Comparison of ENCODE assay signal across 1 cellular context in the genomic region with DNA sequence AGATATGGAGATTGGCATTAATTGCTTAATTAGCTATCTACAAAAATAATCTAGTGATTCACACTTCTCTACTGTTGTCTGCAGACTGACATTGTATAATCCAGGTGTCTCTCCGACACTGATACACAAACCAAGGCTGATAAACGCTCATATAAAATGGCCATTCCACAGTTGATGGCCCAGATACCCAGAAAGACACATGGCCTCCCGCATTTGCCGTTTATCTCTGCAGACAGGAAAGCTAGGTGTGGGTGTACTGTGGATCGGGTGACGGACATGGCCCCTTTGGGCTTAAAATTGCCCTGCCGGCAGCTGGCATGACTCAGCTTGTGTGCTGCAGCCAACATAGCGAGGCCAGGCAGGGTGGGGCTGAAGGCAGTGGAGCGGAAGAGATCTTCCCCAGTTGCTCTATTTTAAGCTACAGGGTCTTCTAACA.
A peak's percentile ranks its signal among the peaks of the same experiment; 100 is the strongest.
TF ChIP-seq lines count a peak whose summit lies in the region.

No MANE protein-coding gene starts in this region.

TF ChIP-seq in HEK293, 187 proteins besides CTCF, POLR2A, EP300 and RAD21 (continued from another document and continues in another):
- TF ChIP-seq ZNF670 (tag by site-specific recombination; IDR thresholded peaks at IDR 0.05; ENCODE audit: low read depth) (no peak), ZNF423 (tag by site-specific recombination; IDR thresholded peaks at IDR 0.05) (no peak), KLF1 (tag by site-specific recombination; IDR thresholded peaks at IDR 0.05) (peak; percentile 75), ZBTB1 (tag by site-specific recombination; IDR thresholded peaks at IDR 0.05) (no peak), ZBTB21 (tag by site-specific recombination; IDR thresholded peaks at IDR 0.05) (no peak), ZNF19 (tag by site-specific recombination; IDR thresholded peaks at IDR 0.05; ENCODE audit: low read depth) (no peak), GLI4 (tag by site-specific recombination; IDR thresholded peaks at IDR 0.05) (no peak), ZNF544 (tag by site-specific recombination; IDR thresholded peaks at IDR 0.05) (no peak), ZFP37 (tag by site-specific recombination; IDR thresholded peaks at IDR 0.05) (0 out of 2 replicates have a peak, but pooled peaks have one; percentile 69), ZNF341 (tag by site-specific recombination; IDR thresholded peaks at IDR 0.05; ENCODE audit: low read depth) (no peak), ZNF112 (tag by site-specific recombination; IDR thresholded peaks at IDR 0.05) (no peak), ZNF16 (tag by site-specific recombination; IDR thresholded peaks at IDR 0.05; ENCODE audit: low read depth) (no peak), MZF1 (tag by site-specific recombination; IDR thresholded peaks at IDR 0.05; ENCODE audit: borderline replicate concordance) (no peak), ZBTB20 (tag by site-specific recombination; IDR thresholded peaks at IDR 0.05) (no peak), KLF16 (tag by site-specific recombination; IDR thresholded peaks at IDR 0.05) (peak; percentile 51; the same call in 1 of the 2 replicates), ZNF658 (tag by site-specific recombination; IDR thresholded peaks at IDR 0.05) (no peak), ZNF654 (tag by site-specific recombination; IDR thresholded peaks at IDR 0.05; ENCODE audit: low read depth) (no peak), YY2 (tag by site-specific recombination; IDR thresholded peaks at IDR 0.05) (peak; percentile 33; the same call in 1 of the 2 replicates), TCF7L2 (IDR thresholded peaks at IDR 0.05; ENCODE audit: borderline replicate concordance, low read depth, low read length) (no peak), ZNF335 (tag by site-specific recombination; conservative IDR thresholded peaks at IDR 0.05) (no peak), ZNF175 (tag by site-specific recombination; IDR thresholded peaks at IDR 0.05) (no peak), ZBTB48 (tag by site-specific recombination; IDR thresholded peaks at IDR 0.05) (no peak), ZNF404 (tag by site-specific recombination; IDR thresholded peaks at IDR 0.05) (no peak), ZNF623 (tag by site-specific recombination; IDR thresholded peaks at IDR 0.05) (no peak), ZNF350 (tag by site-specific recombination; IDR thresholded peaks at IDR 0.05) (no peak), OVOL3 (tag by site-specific recombination; IDR thresholded peaks at IDR 0.05) (no peak), ZNF426 (tag by site-specific recombination; IDR thresholded peaks at IDR 0.05) (no peak), ZBTB8A (tag by site-specific recombination; IDR thresholded peaks at IDR 0.05) (peak; percentile 94), ZNF558 (tag by site-specific recombination; IDR thresholded peaks at IDR 0.05) (no peak), ZSCAN23 (tag by site-specific recombination; IDR thresholded peaks at IDR 0.05) (no peak), ZNF692 (tag by site-specific recombination; IDR thresholded peaks at IDR 0.05) (peak; percentile 93), KLF10 (tag by site-specific recombination; IDR thresholded peaks at IDR 0.05) (peak; percentile 30; the same call in 1 of the 2 replicates), ZEB2 (tag by site-specific recombination; IDR thresholded peaks at IDR 0.05) (peak; percentile 82), ZNF24 (tag by site-specific recombination; IDR thresholded peaks at IDR 0.05) (no peak), HOXD13 (CRISPR knock-in tag; IDR thresholded peaks at IDR 0.05; ENCODE audit: borderline replicate concordance) (no peak), ZFP41 (tag by site-specific recombination; IDR thresholded peaks at IDR 0.05; ENCODE audit: borderline replicate concordance) (no peak), ZNF677 (tag by site-specific recombination; IDR thresholded peaks at IDR 0.05) (no peak), FEZF1 (tag by site-specific recombination; IDR thresholded peaks at IDR 0.05) (peak; percentile 64), ZNF214 (tag by site-specific recombination; IDR thresholded peaks at IDR 0.05; ENCODE audit: borderline replicate concordance) (no peak), ZNF785 (tag by site-specific recombination; IDR thresholded peaks at IDR 0.05) (no peak), ZNF324 (tag by site-specific recombination; IDR thresholded peaks at IDR 0.05) (no peak), GLIS2 (tag by site-specific recombination; IDR thresholded peaks at IDR 0.05) (peak; percentile 82), ZNF133 (tag by site-specific recombination; IDR thresholded peaks at IDR 0.05) (no peak)
- TF ChIP-seq, protein P1, sequence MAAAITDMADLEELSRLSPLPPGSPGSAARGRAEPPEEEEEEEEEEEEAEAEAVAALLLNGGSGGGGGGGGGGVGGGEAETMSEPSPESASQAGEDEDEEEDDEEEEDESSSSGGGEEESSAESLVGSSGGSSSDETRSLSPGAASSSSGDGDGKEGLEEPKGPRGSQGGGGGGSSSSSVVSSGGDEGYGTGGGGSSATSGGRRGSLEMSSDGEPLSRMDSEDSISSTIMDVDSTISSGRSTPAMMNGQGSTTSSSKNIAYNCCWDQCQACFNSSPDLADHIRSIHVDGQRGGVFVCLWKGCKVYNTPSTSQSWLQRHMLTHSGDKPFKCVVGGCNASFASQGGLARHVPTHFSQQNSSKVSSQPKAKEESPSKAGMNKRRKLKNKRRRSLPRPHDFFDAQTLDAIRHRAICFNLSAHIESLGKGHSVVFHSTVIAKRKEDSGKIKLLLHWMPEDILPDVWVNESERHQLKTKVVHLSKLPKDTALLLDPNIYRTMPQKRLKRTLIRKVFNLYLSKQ (tag by site-specific recombination; IDR thresholded peaks at IDR 0.05; ENCODE audit: borderline replicate concordance): no peak
- TF ChIP-seq, protein P2, sequence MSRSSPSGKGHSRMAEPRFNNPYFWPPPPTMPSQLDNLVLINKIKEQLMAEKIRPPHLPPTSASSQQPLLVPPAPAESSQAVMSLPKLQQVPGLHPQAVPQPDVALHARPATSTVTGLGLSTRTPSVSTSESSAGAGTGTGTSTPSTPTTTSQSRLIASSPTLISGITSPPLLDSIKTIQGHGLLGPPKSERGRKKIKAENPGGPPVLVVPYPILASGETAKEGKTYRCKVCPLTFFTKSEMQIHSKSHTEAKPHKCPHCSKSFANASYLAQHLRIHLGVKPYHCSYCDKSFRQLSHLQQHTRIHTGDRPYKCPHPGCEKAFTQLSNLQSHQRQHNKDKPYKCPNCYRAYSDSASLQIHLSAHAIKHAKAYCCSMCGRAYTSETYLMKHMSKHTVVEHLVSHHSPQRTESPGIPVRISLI (tag by site-specific recombination; IDR thresholded peaks at IDR 0.05): no peak
- TF ChIP-seq, protein P3, sequence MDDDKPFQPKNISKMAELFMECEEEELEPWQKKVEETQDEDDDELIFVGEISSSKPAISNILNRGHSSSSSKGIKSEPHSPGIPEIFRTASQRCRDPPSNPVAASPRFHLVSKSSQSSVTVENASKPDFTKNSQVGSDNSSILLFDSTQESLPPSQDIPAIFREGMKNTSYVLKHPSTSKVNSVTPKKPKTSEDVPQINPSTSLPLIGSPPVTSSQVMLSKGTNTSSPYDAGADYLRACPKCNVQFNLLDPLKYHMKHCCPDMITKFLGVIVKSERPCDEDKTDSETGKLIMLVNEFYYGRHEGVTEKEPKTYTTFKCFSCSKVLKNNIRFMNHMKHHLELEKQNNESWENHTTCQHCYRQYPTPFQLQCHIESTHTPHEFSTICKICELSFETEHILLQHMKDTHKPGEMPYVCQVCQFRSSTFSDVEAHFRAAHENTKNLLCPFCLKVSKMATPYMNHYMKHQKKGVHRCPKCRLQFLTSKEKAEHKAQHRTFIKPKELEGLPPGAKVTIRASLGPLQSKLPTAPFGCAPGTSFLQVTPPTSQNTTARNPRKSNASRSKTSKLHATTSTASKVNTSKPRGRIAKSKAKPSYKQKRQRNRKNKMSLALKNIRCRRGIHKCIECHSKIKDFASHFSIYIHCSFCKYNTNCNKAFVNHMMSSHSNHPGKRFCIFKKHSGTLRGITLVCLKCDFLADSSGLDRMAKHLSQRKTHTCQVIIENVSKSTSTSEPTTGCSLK (tag by site-specific recombination; IDR thresholded peaks at IDR 0.05): no peak
- TF ChIP-seq, protein P4, sequence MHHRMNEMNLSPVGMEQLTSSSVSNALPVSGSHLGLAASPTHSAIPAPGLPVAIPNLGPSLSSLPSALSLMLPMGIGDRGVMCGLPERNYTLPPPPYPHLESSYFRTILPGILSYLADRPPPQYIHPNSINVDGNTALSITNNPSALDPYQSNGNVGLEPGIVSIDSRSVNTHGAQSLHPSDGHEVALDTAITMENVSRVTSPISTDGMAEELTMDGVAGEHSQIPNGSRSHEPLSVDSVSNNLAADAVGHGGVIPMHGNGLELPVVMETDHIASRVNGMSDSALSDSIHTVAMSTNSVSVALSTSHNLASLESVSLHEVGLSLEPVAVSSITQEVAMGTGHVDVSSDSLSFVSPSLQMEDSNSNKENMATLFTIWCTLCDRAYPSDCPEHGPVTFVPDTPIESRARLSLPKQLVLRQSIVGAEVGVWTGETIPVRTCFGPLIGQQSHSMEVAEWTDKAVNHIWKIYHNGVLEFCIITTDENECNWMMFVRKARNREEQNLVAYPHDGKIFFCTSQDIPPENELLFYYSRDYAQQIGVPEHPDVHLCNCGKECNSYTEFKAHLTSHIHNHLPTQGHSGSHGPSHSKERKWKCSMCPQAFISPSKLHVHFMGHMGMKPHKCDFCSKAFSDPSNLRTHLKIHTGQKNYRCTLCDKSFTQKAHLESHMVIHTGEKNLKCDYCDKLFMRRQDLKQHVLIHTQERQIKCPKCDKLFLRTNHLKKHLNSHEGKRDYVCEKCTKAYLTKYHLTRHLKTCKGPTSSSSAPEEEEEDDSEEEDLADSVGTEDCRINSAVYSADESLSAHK (tag by site-specific recombination; IDR thresholded peaks at IDR 0.05): no peak
- TF ChIP-seq, protein P5, sequence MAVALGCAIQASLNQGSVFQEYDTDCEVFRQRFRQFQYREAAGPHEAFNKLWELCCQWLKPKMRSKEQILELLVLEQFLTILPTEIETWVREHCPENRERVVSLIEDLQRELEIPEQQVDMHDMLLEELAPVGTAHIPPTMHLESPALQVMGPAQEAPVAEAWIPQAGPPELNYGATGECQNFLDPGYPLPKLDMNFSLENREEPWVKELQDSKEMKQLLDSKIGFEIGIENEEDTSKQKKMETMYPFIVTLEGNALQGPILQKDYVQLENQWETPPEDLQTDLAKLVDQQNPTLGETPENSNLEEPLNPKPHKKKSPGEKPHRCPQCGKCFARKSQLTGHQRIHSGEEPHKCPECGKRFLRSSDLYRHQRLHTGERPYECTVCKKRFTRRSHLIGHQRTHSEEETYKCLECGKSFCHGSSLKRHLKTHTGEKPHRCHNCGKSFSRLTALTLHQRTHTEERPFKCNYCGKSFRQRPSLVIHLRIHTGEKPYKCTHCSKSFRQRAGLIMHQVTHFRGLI (tag by site-specific recombination; IDR thresholded peaks at IDR 0.05): no peak
- TF ChIP-seq, protein P6, sequence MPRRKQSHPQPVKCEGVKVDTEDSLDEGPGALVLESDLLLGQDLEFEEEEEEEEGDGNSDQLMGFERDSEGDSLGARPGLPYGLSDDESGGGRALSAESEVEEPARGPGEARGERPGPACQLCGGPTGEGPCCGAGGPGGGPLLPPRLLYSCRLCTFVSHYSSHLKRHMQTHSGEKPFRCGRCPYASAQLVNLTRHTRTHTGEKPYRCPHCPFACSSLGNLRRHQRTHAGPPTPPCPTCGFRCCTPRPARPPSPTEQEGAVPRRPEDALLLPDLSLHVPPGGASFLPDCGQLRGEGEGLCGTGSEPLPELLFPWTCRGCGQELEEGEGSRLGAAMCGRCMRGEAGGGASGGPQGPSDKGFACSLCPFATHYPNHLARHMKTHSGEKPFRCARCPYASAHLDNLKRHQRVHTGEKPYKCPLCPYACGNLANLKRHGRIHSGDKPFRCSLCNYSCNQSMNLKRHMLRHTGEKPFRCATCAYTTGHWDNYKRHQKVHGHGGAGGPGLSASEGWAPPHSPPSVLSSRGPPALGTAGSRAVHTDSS (tag by site-specific recombination; IDR thresholded peaks at IDR 0.05): no peak
- TF ChIP-seq, protein P7, sequence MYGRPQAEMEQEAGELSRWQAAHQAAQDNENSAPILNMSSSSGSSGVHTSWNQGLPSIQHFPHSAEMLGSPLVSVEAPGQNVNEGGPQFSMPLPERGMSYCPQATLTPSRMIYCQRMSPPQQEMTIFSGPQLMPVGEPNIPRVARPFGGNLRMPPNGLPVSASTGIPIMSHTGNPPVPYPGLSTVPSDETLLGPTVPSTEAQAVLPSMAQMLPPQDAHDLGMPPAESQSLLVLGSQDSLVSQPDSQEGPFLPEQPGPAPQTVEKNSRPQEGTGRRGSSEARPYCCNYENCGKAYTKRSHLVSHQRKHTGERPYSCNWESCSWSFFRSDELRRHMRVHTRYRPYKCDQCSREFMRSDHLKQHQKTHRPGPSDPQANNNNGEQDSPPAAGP (tag by site-specific recombination; IDR thresholded peaks at IDR 0.05): 0 out of 2 replicates have a peak, but pooled peaks have one; percentile 46
- TF ChIP-seq, protein P8, sequence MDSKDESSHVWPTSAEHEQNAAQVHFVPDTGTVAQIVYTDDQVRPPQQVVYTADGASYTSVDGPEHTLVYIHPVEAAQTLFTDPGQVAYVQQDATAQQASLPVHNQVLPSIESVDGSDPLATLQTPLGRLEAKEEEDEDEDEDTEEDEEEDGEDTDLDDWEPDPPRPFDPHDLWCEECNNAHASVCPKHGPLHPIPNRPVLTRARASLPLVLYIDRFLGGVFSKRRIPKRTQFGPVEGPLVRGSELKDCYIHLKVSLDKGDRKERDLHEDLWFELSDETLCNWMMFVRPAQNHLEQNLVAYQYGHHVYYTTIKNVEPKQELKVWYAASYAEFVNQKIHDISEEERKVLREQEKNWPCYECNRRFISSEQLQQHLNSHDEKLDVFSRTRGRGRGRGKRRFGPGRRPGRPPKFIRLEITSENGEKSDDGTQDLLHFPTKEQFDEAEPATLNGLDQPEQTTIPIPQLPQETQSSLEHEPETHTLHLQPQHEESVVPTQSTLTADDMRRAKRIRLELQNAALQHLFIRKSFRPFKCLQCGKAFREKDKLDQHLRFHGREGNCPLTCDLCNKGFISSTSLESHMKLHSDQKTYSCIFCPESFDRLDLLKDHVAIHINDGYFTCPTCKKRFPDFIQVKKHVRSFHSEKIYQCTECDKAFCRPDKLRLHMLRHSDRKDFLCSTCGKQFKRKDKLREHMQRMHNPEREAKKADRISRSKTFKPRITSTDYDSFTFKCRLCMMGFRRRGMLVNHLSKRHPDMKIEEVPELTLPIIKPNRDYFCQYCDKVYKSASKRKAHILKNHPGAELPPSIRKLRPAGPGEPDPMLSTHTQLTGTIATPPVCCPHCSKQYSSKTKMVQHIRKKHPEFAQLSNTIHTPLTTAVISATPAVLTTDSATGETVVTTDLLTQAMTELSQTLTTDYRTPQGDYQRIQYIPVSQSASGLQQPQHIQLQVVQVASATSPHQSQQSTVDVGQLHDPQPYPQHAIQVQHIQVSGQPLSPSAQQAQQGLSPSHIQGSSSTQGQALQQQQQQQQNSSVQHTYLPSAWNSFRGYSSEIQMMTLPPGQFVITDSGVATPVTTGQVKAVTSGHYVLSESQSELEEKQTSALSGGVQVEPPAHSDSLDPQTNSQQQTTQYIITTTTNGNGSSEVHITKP (tag by site-specific recombination; IDR thresholded peaks at IDR 0.05): peak; percentile 76
